Comparison of ENCODE assay signal across 8 cellular contexts in genomic region chr9:88535226-88535931, GRCh38. TPM values are rescaled to one million over a fixed set of nuclear protein-coding genes. Genes with fewer than 3 reads are reported as not detected.
DNase-seq lines count a peak whose midpoint lies in the region; ATAC-seq, FAIRE-seq and TF ChIP-seq lines count a peak whose summit lies in the region.

No MANE protein-coding gene starts in this region.

- H3K4me3 ChIP-seq in K562 (peak overlapping the region; percentile 37), left lung (peak overlapping the region; percentile 37 to 47), tibial nerve (peak overlapping the region; percentile 35 to 63 (median 43))

- intact Hi-C loops in K562 (cut with micrococcal nuclease): no loop called here
- intact Hi-C loops in left lung (cut with DNase I): no loop called here

- no peaks in the 10 kb centered on the region for H4K20me1 ChIP-seq in K562 (replicated peaks; ENCODE audit: control insufficient read depth, insufficient read depth, low read length)

- no peaks in the 10 kb centered on the region for H3K79me2 ChIP-seq in K562 (ENCODE audit: control insufficient read depth, insufficient read depth, low read length)

- ATAC-seq in K562 (peak; percentile 43), left lung (peak; percentile 36), GM18505 (IDR thresholded peaks at IDR 0.05; ENCODE audit: unreplicated experiment) (no peak), GM19467 (IDR thresholded peaks at IDR 0.05; ENCODE audit: unreplicated experiment) (no peak)

- no TSS peak for BruUV-seq in K562 (replicated peaks; lab: Mats Ljungman, UMichigan)

- H3K4me2 ChIP-seq in K562 (ENCODE audit: insufficient read depth, low read length): peak overlapping the region; percentile 69

- TF ChIP-seq EP300 in K562 (IDR thresholded peaks at IDR 0.05; ENCODE audit: low read length) (no peak), tibial nerve (IDR thresholded peaks at IDR 0.05) (no peak)

- H3K9me3 ChIP-seq in K562 (replicated peaks; ENCODE audit: control insufficient read depth, insufficient read depth, low read depth, low read length): no peaks in the 10 kb centered on the region
- H3K9me3 ChIP-seq in left lung: no peaks in the 10 kb centered on the region
- H3K9me3 ChIP-seq in tibial nerve: no peaks in the 10 kb centered on the region

- 8% methylated on average over 12 of the region's 67 CpGs for whole genome bisulfite sequencing in K562 (ENCODE audit: insufficient coverage, low coverage, missing lambda C conversion rate)
- WGBS in tibial nerve, 2 donors: 1 to 4% methylated on average over 32 to 35 of the region's 67 CpGs

- TF ChIP-seq CTCF in K562 (IDR thresholded peaks at IDR 0.05 in 2 of 3, conservative IDR thresholded peaks at IDR 0.05 in 1 of 3; ENCODE audit: insufficient read depth in 2 of 3, low read depth in 1 of 3, low read length in 3 of 3) (no peak), left lung (IDR thresholded peaks at IDR 0.05) (no peak), tibial nerve (IDR thresholded peaks at IDR 0.05) (no peak)

- TF ChIP-seq POLR2A in K562 (conservative IDR thresholded peaks at IDR 0.05) (no peak), tibial nerve (IDR thresholded peaks at IDR 0.05) (no peak), GM18505 (IDR thresholded peaks at IDR 0.05; ENCODE audit: borderline replicate concordance, extremely low read depth, insufficient read depth, insufficient read length) (no peak)

- FAIRE-seq in K562 (lab: Jason Lieb, UNC): no peak

- H3K36me3 ChIP-seq in K562 (ENCODE audit: control insufficient read depth, insufficient read depth, low read length) (no peaks in the 10 kb centered on the region), left lung (no peaks in the 10 kb centered on the region), tibial nerve (no peaks in the 10 kb centered on the region)

- H3K27ac ChIP-seq in K562 (ENCODE audit: extremely low read depth, low read depth, low read length): no peak overlapping the region
- no peak overlapping the region for H3K27ac ChIP-seq in left lung
- peak overlapping the region in 3 of 4 donors; percentile 2 to 89 (median 80) for H3K27ac ChIP-seq in tibial nerve

- peak overlapping the region in 1 of 2 experiments; percentile 79; a peak in 2 of 4 replicates for H3K9ac ChIP-seq in K562 (ENCODE audit: insufficient read depth in 1 of 2, low read depth in 2 of 2, low read length in 2 of 2)

- no peak for TF ChIP-seq RAD21 in K562 (CRISPR knock-in tag; conservative IDR thresholded peaks at IDR 0.05 in 1 of 2, IDR thresholded peaks at IDR 0.05 in 1 of 2)

- in situ Hi-C loops in K562 (cut with MboI): no loop called here

- POLR2A ChIA-PET in K562 (lab: Yijun Ruan, JAX): no interaction called here

- peak; percentile 22 for DNase-seq in stimulated activated CD4-positive, alpha-beta T cell treated with anti-CD3 and anti-CD28 coated beads, Interleukin-15, amount 100 ng/mL, for 24 hours
- no peak for DNase-seq in stimulated activated CD4-positive, alpha-beta T cell treated with anti-CD3 and anti-CD28 coated beads, Interleukin-4, amount 100 ng/mL, for 24 hours
- DNase-seq in K562 (ENCODE audit: extremely low read depth in 1 of 4, low spot score in 3 of 4): peak in 2 of 4 experiments; percentile 12 to 13
- DNase-seq in left lung: peak in 1 of 2 donors; percentile 86
- DNase-seq in tibial nerve (ENCODE audit: low spot score in 2 of 2): no peak
- no peak for DNase-seq in NCI-H2196 treated with DMSO at 0.1 percent for 48 hours (lab: John Stamatoyannopoulos, UW; ENCODE audit: unreplicated experiment)

- no peaks in the 10 kb centered on the region for H3K9me1 ChIP-seq in K562 (ENCODE audit: control insufficient read depth, insufficient read depth, low read length)

- H3K27me3 ChIP-seq in K562 (ENCODE audit: control insufficient read depth in 2 of 2, insufficient read depth in 2 of 2, low read length in 2 of 2) (peaks cover 0 to 12% of the 10 kb centered on the region in 2 experiments; a peak in 2 of 5 replicates), left lung (peaks cover 3 to 74% of the 10 kb centered on the region in 2 donors), tibial nerve (peaks cover 0 to 21% of the 10 kb centered on the region in 2 donors)

- CTCF ChIA-PET in K562 (lab: Yijun Ruan, JAX; ENCODE audit: low intra/inter-chr PET ratio): no interaction called here

- H2AFZ ChIP-seq in K562 (ENCODE audit: low read depth, low read length): peak overlapping the region; percentile 76

- H3K4me1 ChIP-seq in K562 (replicated peaks in 1 of 2; ENCODE audit: control insufficient read depth in 2 of 2, insufficient read depth in 2 of 2, low read length in 2 of 2): peaks cover 0 to 16% of the 10 kb centered on the region in 2 experiments; a peak in 2 of 5 replicates
- H3K4me1 ChIP-seq in left lung: peaks cover 0 to 24% of the 10 kb centered on the region in 2 donors
- peaks cover 0 to 55% (median 8%) of the 10 kb centered on the region in 4 donors for H3K4me1 ChIP-seq in tibial nerve

TF ChIP-seq in K562, 482 proteins besides CTCF, POLR2A, EP300 and RAD21:
- TF ChIP-seq TEAD1 (CRISPR knock-in tag; IDR thresholded peaks at IDR 0.05) (peak in 1 of 2 experiments; percentile 9; a peak in 1 of 4 replicates), NRF1 (conservative IDR thresholded peaks at IDR 0.05 in 1 of 2, IDR thresholded peaks at IDR 0.05 in 1 of 2) (0 out of 4 replicates have a peak, but pooled peaks of 1 of the 2 experiments have one; percentile 0), VEZF1 (CRISPR knock-in tag; IDR thresholded peaks at IDR 0.05) (no peak), TFAP4 (CRISPR knock-in tag; IDR thresholded peaks at IDR 0.05; ENCODE audit: borderline replicate concordance) (peak; percentile 16; the same call in 1 of the 2 replicates), TFE3 (CRISPR knock-in tag; IDR thresholded peaks at IDR 0.05) (no peak), E2F6 (IDR thresholded peaks at IDR 0.05; ENCODE audit: borderline replicate concordance in 1 of 2, extremely low read depth in 1 of 2, insufficient read depth in 1 of 2, insufficient read length in 1 of 2, low read depth in 1 of 2, low read length in 1 of 2, poor library complexity in 1 of 2, severe bottlenecking in 1 of 2) (peak; percentile 24 to 33), ZFX (CRISPR knock-in tag; IDR thresholded peaks at IDR 0.05) (peak; percentile 39), L3MBTL2 (IDR thresholded peaks at IDR 0.05) (peak; percentile 54; the same call in 1 of the 2 replicates)

RNA-seq across cellular contexts. Expression of gene NXNL2, which starts 0.4 kb away (rescaled TPM):
- total RNA-seq in K562 (2011; cell fraction: chromatin; rRNA removed; ENCODE audit: low replicate concordance): not detected in 2 replicates
- not detected in 2 replicates for total RNA-seq in K562 (2011; cell fraction: nucleolus; rRNA removed)
- total RNA-seq in K562 (2011; cell fraction: nucleoplasm; rRNA removed): not detected in 2 replicates
- total RNA-seq in K562 (2014; rRNA removed): not detected in 2 replicates
- total RNA-seq in K562 (2014; rRNA removed; fragmentation: Illumina TruSeq; extraction: Trizol): not detected in 2 replicates
- not detected in 2 replicates for total RNA-seq in K562 (2015; rRNA removed; fragmentation: Illumina TruSeq; extraction: Trizol)
- total RNA-seq in K562 (2021): not detected in 2 replicates
- polyA plus RNA-seq in K562 (2011; rRNA removed): 0.15 and 0.18 TPM in 2 replicates
- polyA plus RNA-seq in K562 (2011; cell fraction: cytosol; rRNA removed): 0.22 and 0.30 TPM in 2 replicates
- polyA plus RNA-seq in K562 (2011; cell fraction: nucleus; rRNA removed): 0.39 and 0.50 TPM in 2 replicates
- polyA plus RNA-seq in K562 (2012): not detected in 2 replicates
- not detected in 2 replicates for polyA plus RNA-seq in K562 (2014; fragmentation: Illumina TruSeq; extraction: Trizol)
- not detected for polyA plus RNA-seq in K562 (2014; fragmentation: Nextera tagmentation; extraction: Ambion mirVana)
- 0.19 TPM in 1 of 2 replicates, not detected in the other for polyA plus RNA-seq in K562 (2014; rRNA removed)
- not detected in 2 replicates for polyA minus RNA-seq in K562 (2011; rRNA and poly(A)+ RNA removed)
- not detected in 2 replicates for polyA minus RNA-seq in K562 (2011; cell fraction: cytosol; rRNA and poly(A)+ RNA removed)
- polyA minus RNA-seq in K562 (2011; cell fraction: nucleus; rRNA and poly(A)+ RNA removed): 1.1 TPM in 1 of 2 replicates, not detected in the other
- under 1 TPM in 1 of 2 donors, not detected in 1; 0.29 TPM for total RNA-seq in left lung
- total RNA-seq in tibial nerve: 1 to 10 TPM in 3 of 4 donors, not detected in 1; 1.5 to 4.6 (median 1.8) TPM

Comparison
In these comparisons a context has a peak if more than half of its experiments do, and no peak if none do; other contexts are left out.
1. ATAC-seq: peak in K562 (single experiment) and left lung (single experiment); none in GM18505 (single experiment) and GM19467 (single experiment).
2. H3K27ac ChIP-seq: peak in tibial nerve (3 of 4); none in K562 (single experiment) and left lung (0 of 2).
3. Peak in every context shown above with its lines, with median percentiles within 50 percentile points of each other: H3K4me3 ChIP-seq.